In the genomic region with DNA sequence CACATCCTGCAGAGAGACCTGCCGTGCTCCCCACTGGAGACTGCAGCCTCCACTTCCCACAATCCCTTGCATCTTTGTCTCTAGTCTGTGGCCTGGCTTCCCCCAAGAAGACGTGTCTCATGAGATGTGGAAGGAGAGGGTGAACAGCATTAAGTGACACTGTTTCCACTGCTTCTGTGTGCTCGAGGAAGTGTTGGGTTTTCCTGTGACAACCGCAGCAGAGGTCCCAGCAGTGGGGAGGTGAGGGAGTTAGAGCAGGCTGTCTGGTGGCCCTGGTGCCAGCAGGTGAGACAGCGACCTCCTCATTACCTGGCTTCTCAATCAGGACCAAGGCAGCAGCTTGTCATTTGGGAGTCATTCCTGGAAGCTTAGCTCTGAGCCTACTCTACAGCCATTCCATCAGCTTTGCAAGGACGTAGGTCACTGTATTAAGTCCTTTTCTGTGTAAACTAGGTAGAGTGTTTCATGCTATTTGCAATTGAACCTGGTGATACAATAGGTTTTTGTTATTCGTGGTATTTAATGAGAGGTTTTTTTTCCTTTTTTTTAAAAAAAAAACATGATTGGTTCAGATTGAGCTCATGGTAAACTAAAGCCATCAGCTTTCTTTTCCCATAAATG, we compare ENCODE assay signal across 12 cellular contexts.
DNase-seq lines count a peak whose midpoint lies in the region; ATAC-seq, FAIRE-seq and TF ChIP-seq lines count a peak whose summit lies in the region.
"Had no signal": no experiment of that assay in that cellular context is flagged by ENCODE, and none has a peak within 500 bp of the region (broad histone marks: within the 10 kb centered on the region; RNA-seq: fewer than 3 reads in every experiment).

No MANE protein-coding gene starts in this region.

- no peaks in the 10 kb centered on the region for H3K27me3 ChIP-seq in colonic mucosa
- H3K27me3 ChIP-seq: ascending aorta, vagina had no signal

- H3K27ac ChIP-seq in colonic mucosa (no peak overlapping the region), kidney (ENCODE audit: low read depth in 2 of 2, low read length in 2 of 2) (no peak overlapping the region)
- H3K27ac ChIP-seq: A549, ascending aorta, skin epidermis, vagina had no signal

- H3K4me3 Mint-ChIP-seq in activated CD4-positive, alpha-beta T cell treated with anti-CD3 and anti-CD28 coated beads, Interleukin-2, amount 10 ng/mL, durations not matched to agents 7 days and 5 days = no peak overlapping the region

- H3K4me1 ChIP-seq in colonic mucosa (no peaks in the 10 kb centered on the region), kidney (ENCODE audit: control insufficient read depth in 1 of 2, insufficient read depth in 1 of 2, low read depth in 1 of 2, low read length in 2 of 2) (no peaks in the 10 kb centered on the region)
- H3K4me1 ChIP-seq: A549 had no signal

- no peak for FAIRE-seq in kidney (lab: Jason Lieb, UNC)
- FAIRE-seq: A549 had no signal

- H3K9ac ChIP-seq in colonic mucosa (ENCODE audit: low read depth in 2 of 2, low read length in 2 of 2) (no peak overlapping the region), kidney (ENCODE audit: low read length in 2 of 2) (no peak overlapping the region)

- peak; percentile 39 for DNase-seq in activated CD4-positive, alpha-beta T cell treated with anti-CD3 and anti-CD28 coated beads, Interleukin-2, amount 10 ng/mL, durations not matched to agents 7 days and 5 days
- DNase-seq in activated CD4-positive, alpha-beta T cell treated with anti-CD3 and anti-CD28 coated beads, Interleukin-2, amount 50 U/mL, for 4 hours = no peak
- DNase-seq in T-helper 9 cell (peak; percentile 37), colonic mucosa (peak; percentile 19), kidney (no peak), DMS153 (lab: John Stamatoyannopoulos, UW) (no peak)
- DNase-seq in stimulated activated CD8-positive, alpha-beta memory T cell treated with anti-CD3 and anti-CD28 coated beads, Interleukin-2, amount 100 ng/mL, for 1 hour (ENCODE audit: low read depth in 2 of 2) = peak; percentile 4 to 39

- intact Hi-C loops in colonic mucosa (cut with DNase I) = no loop called here
- intact Hi-C loops in kidney (cut with DNase I) = no loop called here

- TF ChIP-seq CTCF in colonic mucosa (IDR thresholded peaks at IDR 0.05) (no peak), kidney (IDR thresholded peaks at IDR 0.05; ENCODE audit: borderline replicate concordance, extremely low read depth, insufficient read depth) (no peak)

- peaks cover 20% of the 10 kb centered on the region for H3K4me1 Mint-ChIP-seq in activated CD4-positive, alpha-beta T cell treated with anti-CD3 and anti-CD28 coated beads, Interleukin-2, amount 10 ng/mL, durations not matched to agents 7 days and 5 days

- peaks cover 5% of the 10 kb centered on the region for H3K27me3 Mint-ChIP-seq in activated CD4-positive, alpha-beta T cell treated with anti-CD3 and anti-CD28 coated beads, Interleukin-2, amount 10 ng/mL, durations not matched to agents 7 days and 5 days

- no peaks in the 10 kb centered on the region for H3K36me3 Mint-ChIP-seq in activated CD4-positive, alpha-beta T cell treated with anti-CD3 and anti-CD28 coated beads, Interleukin-2, amount 10 ng/mL, durations not matched to agents 7 days and 5 days (ENCODE audit: low read depth)

- H3K36me3 ChIP-seq in colonic mucosa = no peaks in the 10 kb centered on the region
- no peaks in the 10 kb centered on the region for H3K36me3 ChIP-seq in kidney (ENCODE audit: control insufficient read depth in 1 of 2, insufficient read depth in 2 of 2, low read length in 2 of 2)
- H3K36me3 ChIP-seq: ascending aorta, vagina had no signal

- peak overlapping the region; percentile 33 for H3K27ac Mint-ChIP-seq in activated CD4-positive, alpha-beta T cell treated with anti-CD3 and anti-CD28 coated beads, Interleukin-2, amount 10 ng/mL, durations not matched to agents 7 days and 5 days

- H3K9me3 Mint-ChIP-seq in activated CD4-positive, alpha-beta T cell treated with anti-CD3 and anti-CD28 coated beads, Interleukin-2, amount 10 ng/mL, durations not matched to agents 7 days and 5 days = peaks cover 2% of the 10 kb centered on the region

- CTCF ChIA-PET in activated CD4-positive, alpha-beta T cell treated with anti-CD3 and anti-CD28 coated beads, Interleukin-2, amount 10 ng/mL, durations not matched to agents 7 days and 5 days (lab: Charles Lee) = interaction anchor here (0.6 kb wide), 1 partner anchor 1446 kb away, joined by 4 read pairs; no protein-coding TSS in a partner anchor

- H3K4me3 ChIP-seq in colonic mucosa = no peak overlapping the region
- no peak overlapping the region for H3K4me3 ChIP-seq in kidney (ENCODE audit: low read length in 2 of 2)
- H3K4me3 ChIP-seq: A549, ascending aorta, skin epidermis, vagina had no signal

- ATAC-seq in HG02884 (IDR thresholded peaks at IDR 0.05; ENCODE audit: unreplicated experiment) = no peak

- POLR2A ChIA-PET in activated CD4-positive, alpha-beta T cell treated with anti-CD3 and anti-CD28 coated beads, Interleukin-2, amount 10 ng/mL, durations not matched to agents 7 days and 5 days (lab: Charles Lee) = no interaction called here

- H3K9me3 ChIP-seq in colonic mucosa (no peaks in the 10 kb centered on the region), kidney (ENCODE audit: control insufficient read depth in 1 of 2, low read length in 2 of 2) (no peaks in the 10 kb centered on the region)
- H3K9me3 ChIP-seq: ascending aorta, vagina had no signal

Comparison
In these comparisons a context has a peak if more than half of its experiments do, and no peak if none do; other contexts are left out.
1. DNase-seq: peak in activated CD4-positive, alpha-beta T cell treated with anti-CD3 and anti-CD28 coated beads, Interleukin-2, amount 10 ng/mL, durations not matched to agents 7 days and 5 days (single experiment), T-helper 9 cell (single experiment), colonic mucosa (single experiment) and stimulated activated CD8-positive, alpha-beta memory T cell treated with anti-CD3 and anti-CD28 coated beads, Interleukin-2, amount 100 ng/mL, for 1 hour (2 of 2); none in activated CD4-positive, alpha-beta T cell treated with anti-CD3 and anti-CD28 coated beads, Interleukin-2, amount 50 U/mL, for 4 hours (0 of 2), kidney (single experiment) and DMS153 (single experiment).